Comparison of ENCODE assay signal across 8 cellular contexts in genomic region chr2:84781942-84782716, GRCh38.
A peak's percentile ranks its signal among the peaks of the same experiment; 100 is the strongest.
DNase-seq lines count a peak whose midpoint lies in the region; ATAC-seq, FAIRE-seq and TF ChIP-seq lines count a peak whose summit lies in the region.

No MANE protein-coding gene starts in this region.

- H3K27me3 Mint-ChIP-seq in nephron progenitor cell (ENCODE audit: low read depth, poor library complexity), result no peaks in the 10 kb centered on the region

- no peak overlapping the region for H3K4me3 Mint-ChIP-seq in nephron progenitor cell

- DNase-seq in T-helper 2 cell (peak in 4 of 5 experiments; percentile 12 to 95 (median 46)), bronchial epithelial cell (ENCODE audit: low read depth) (peak; percentile 86), nephron progenitor cell (no peak), DMS153 (lab: John Stamatoyannopoulos, UW) (no peak), G401 (ENCODE audit: low spot score) (no peak)
- DNase-seq in stimulated activated CD4-positive, alpha-beta T cell treated with anti-CD3 and anti-CD28 coated beads, TNF-alpha, amount 100 ng/mL, for 4 hours (ENCODE audit: low read depth in 3 of 3), result peak; percentile 12 to 52 (median 52)

- no peaks in the 10 kb centered on the region for H3K27me3 ChIP-seq in bronchial epithelial cell (ENCODE audit: control insufficient read depth, insufficient read depth, low read length)

- no peaks in the 10 kb centered on the region for H3K36me3 ChIP-seq in bronchial epithelial cell (ENCODE audit: control insufficient read depth, insufficient read depth, low read length)

- peaks cover 5% of the 10 kb centered on the region for H3K9me3 Mint-ChIP-seq in nephron progenitor cell

- H3K4me3 ChIP-seq in bronchial epithelial cell (ENCODE audit: low read depth, low read length), result no peak overlapping the region

- H3K27ac Mint-ChIP-seq in nephron progenitor cell, result no peak overlapping the region

- TF ChIP-seq CTCF in bronchial epithelial cell (IDR thresholded peaks at IDR 0.05; ENCODE audit: insufficient read depth, low read length, severe bottlenecking), result no peak
- TF ChIP-seq CTCF in nephron progenitor cell (IDR thresholded peaks at IDR 0.05), result no peak

- H3K36me3 Mint-ChIP-seq in nephron progenitor cell (ENCODE audit: low read depth), result no peaks in the 10 kb centered on the region

- ATAC-seq in GM18508 (IDR thresholded peaks at IDR 0.05; ENCODE audit: insufficient read depth, unreplicated experiment) (peak; percentile 87), HG02798 (IDR thresholded peaks at IDR 0.05; ENCODE audit: poor library complexity, unreplicated experiment) (peak; percentile 82)

- no peaks in the 10 kb centered on the region for H3K4me1 Mint-ChIP-seq in nephron progenitor cell

- no peak for FAIRE-seq in bronchial epithelial cell (lab: Jason Lieb, UNC)

- in situ Hi-C loops in G401 (cut with HindIII; ENCODE audit: low sequenced_read_pairs), result no loop called here

Comparison
In these comparisons a context has a peak if more than half of its experiments do, and no peak if none do; other contexts are left out.
1. DNase-seq: peak in T-helper 2 cell (4 of 5), bronchial epithelial cell (single experiment) and stimulated activated CD4-positive, alpha-beta T cell treated with anti-CD3 and anti-CD28 coated beads, TNF-alpha, amount 100 ng/mL, for 4 hours (3 of 3); none in nephron progenitor cell (single experiment), DMS153 (single experiment) and G401 (single experiment).